ENCODE assay signal across 1 cellular context in genomic region chr5:42810905-42811590, GRCh38.
TF ChIP-seq lines count a peak whose summit lies in the region.

No MANE protein-coding gene starts in this region.

TF ChIP-seq in HCT116, 20 proteins besides CTCF, POLR2A, EP300 and RAD21 (continued from another document):
- no peak for TF ChIP-seq REST (IDR thresholded peaks at IDR 0.05; ENCODE audit: low read depth)
TF ChIP-seq in HCT116: peak in this region for 0.
